8 cellular contexts compared by ENCODE assay signal in genomic region chr4:169612869-169613859, GRCh38.
DNase-seq lines count a peak whose midpoint lies in the region; ATAC-seq lines count a peak whose summit lies in the region.

No MANE protein-coding gene starts in this region.

- DNase-seq in NCI-H146 (lab: John Stamatoyannopoulos, UW) (peak; percentile 52), T-helper 22 cell (ENCODE audit: low read depth) (peak; percentile 47), astrocyte of the hippocampus (ENCODE audit: low read depth, low spot score) (peak; percentile 87), hypothalamus (lab: John Stamatoyannopoulos, UW) (peak in 50 of 51 donors; percentile 2 to 85 (median 52)), retina (peak; percentile 83), GM19240 (ENCODE audit: insufficient read length, low spot score) (no peak)

- ATAC-seq in GM18499 (IDR thresholded peaks at IDR 0.05; ENCODE audit: insufficient read depth, unreplicated experiment) = peak; percentile 40
- peak; percentile 29 for ATAC-seq in HG02884 (IDR thresholded peaks at IDR 0.05; ENCODE audit: unreplicated experiment)
